10 cellular contexts compared by ENCODE assay signal in the genomic region with DNA sequence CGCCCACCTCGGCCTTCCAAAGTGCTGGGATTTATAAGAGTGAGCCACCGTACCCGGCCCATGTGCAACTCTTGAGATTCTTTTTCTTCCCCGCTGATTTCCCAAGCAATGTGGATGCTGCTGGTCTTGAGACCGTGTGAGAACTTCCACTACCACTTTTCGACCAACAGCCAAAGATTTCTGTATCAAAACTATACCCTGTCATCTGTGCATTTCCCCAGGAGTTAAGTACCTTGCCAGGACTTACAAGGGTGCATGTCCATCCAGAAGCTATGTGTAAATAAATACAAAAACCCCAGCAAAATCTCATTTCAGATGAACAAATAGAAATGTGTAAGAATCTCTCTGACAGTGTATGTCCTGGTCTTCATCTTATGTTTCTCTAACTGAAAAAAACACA. TPM values are rescaled to one million over a fixed set of nuclear protein-coding genes. Genes with fewer than 3 reads are reported as not detected.
"Had no signal": no experiment of that assay in that cellular context is flagged by ENCODE, and none has a peak within 500 bp of the region (broad histone marks: within the 10 kb centered on the region; RNA-seq: fewer than 3 reads in every experiment).

No MANE protein-coding gene starts in this region.

- H3K4me3 ChIP-seq: HAP-1 had no signal

- H3K27ac Mint-ChIP-seq: HFFc6, IgD-negative memory B cell had no signal

- H3K4me1 ChIP-seq: HAP-1 had no signal

- H3K36me3 ChIP-seq: HAP-1 had no signal

- H3K27ac ChIP-seq: HL-60 had no signal

- H3K4me1 Mint-ChIP-seq: IgD-negative memory B cell had no signal

- H3K9me3 ChIP-seq: HAP-1 had no signal

- DNase-seq: GOT3, H7, HFFc6 had no signal

- H3K4me3 Mint-ChIP-seq: HFFc6, IgD-negative memory B cell had no signal

- H3K9me3 Mint-ChIP-seq: HFFc6 had no signal

- ATAC-seq: HCT116 had no signal

RNA-seq across cellular contexts. Expression of gene GALNTL5, which starts 59.4 kb away (rescaled TPM):
- total RNA-seq: H4, H7, HepG2, HFFc6, HT1080 had no signal
- polyA plus RNA-seq: HepG2, IgD-negative memory B cell had no signal
